ENCODE assay signal across 8 cellular contexts in the genomic region with DNA sequence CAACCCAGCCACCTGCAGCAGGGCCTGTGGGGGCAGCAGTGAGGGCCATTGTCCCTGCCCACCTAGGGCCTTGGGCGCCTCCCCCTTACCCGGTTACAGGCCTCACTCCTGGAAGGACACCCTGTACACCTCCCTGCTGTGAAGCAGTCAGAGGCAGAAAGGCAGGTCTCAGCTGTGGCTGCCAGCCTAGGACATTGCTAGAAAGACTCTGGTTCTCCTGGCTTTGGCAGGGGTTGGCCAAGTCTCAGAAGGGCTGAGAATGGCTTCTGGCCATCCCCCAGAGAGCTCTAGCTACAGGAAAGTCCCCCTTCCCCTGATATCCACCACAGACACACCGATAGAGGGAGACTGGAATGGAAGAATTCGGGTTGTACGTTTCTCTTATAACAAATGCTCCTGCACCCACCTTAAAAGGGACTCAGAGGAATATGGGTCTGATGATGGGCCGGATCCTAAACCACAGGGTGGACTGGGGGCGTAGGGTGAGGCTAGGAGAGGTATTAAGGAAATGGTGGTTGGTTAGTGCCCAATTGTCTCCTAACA.
DNase-seq lines count a peak whose midpoint lies in the region; ATAC-seq and TF ChIP-seq lines count a peak whose summit lies in the region.

No MANE protein-coding gene starts in this region.

- H3K9me3 ChIP-seq in iPS-20b (ENCODE audit: insufficient read depth, low read depth, low read length) (no peaks in the 10 kb centered on the region), tibial artery (no peaks in the 10 kb centered on the region)

- peaks cover 18% of the 10 kb centered on the region for H3K36me3 Mint-ChIP-seq in activated naive CD8-positive, alpha-beta T cell treated with anti-CD3 and anti-CD28 coated beads, Interleukin-2, amount 50 U/mL, for 24 hours (ENCODE audit: low read depth)

- H3K27me3 ChIP-seq in iPS-20b (ENCODE audit: insufficient read depth, low read length), result no peaks in the 10 kb centered on the region
- H3K27me3 ChIP-seq in tibial artery, result no peaks in the 10 kb centered on the region

- peaks cover 1% of the 10 kb centered on the region for H3K27me3 Mint-ChIP-seq in activated naive CD8-positive, alpha-beta T cell treated with anti-CD3 and anti-CD28 coated beads, Interleukin-2, amount 50 U/mL, for 24 hours

- H3K36me3 ChIP-seq in iPS-20b (ENCODE audit: insufficient read depth, low read depth, low read length) (peaks cover 44% of the 10 kb centered on the region), tibial artery (peaks cover 9 to 11% (median 10%) of the 10 kb centered on the region in 3 donors)

- intact Hi-C loops in tibial artery (cut with DNase I; ENCODE audit: low total_unique reads), result loop anchor here (5.0 kb wide), 1 partner anchor 120 kb away; no protein-coding TSS in a partner anchor

- H3K4me1 Mint-ChIP-seq in activated naive CD8-positive, alpha-beta T cell treated with anti-CD3 and anti-CD28 coated beads, Interleukin-2, amount 50 U/mL, for 24 hours, result peaks cover 73% of the 10 kb centered on the region

- H3K4me1 ChIP-seq in iPS-20b (ENCODE audit: insufficient read depth, low read length) (peaks cover 26% of the 10 kb centered on the region), tibial artery (peaks cover 0 to 71% (median 57%) of the 10 kb centered on the region in 4 donors)

- H3K27ac ChIP-seq in iPS-20b (ENCODE audit: low read length) (peak overlapping the region; percentile 97), tibial artery (peak overlapping the region; percentile 93 to 100)

- H3K27ac Mint-ChIP-seq in activated naive CD8-positive, alpha-beta T cell treated with anti-CD3 and anti-CD28 coated beads, Interleukin-2, amount 50 U/mL, for 24 hours, result peak overlapping the region; percentile 90

- H3K9me3 Mint-ChIP-seq in activated naive CD8-positive, alpha-beta T cell treated with anti-CD3 and anti-CD28 coated beads, Interleukin-2, amount 50 U/mL, for 24 hours, result no peaks in the 10 kb centered on the region

- peak overlapping the region; percentile 59 for H3K4me3 Mint-ChIP-seq in activated naive CD8-positive, alpha-beta T cell treated with anti-CD3 and anti-CD28 coated beads, Interleukin-2, amount 50 U/mL, for 24 hours

- peak overlapping the region; percentile 90; the same call in 1 of the 2 replicates for H3K9ac ChIP-seq in iPS-20b (ENCODE audit: low read depth, low read length)

- peak; percentile 41 for DNase-seq in activated CD8-positive, alpha-beta memory T cell treated with anti-CD3 and anti-CD28 coated beads, Interleukin-2, amount 50 U/mL, for 4 hours
- DNase-seq in activated CD8-positive, alpha-beta memory T cell treated with anti-CD3 and anti-CD28 coated beads for 24 hours, result no peak
- peak; percentile 60 for DNase-seq in activated naive CD8-positive, alpha-beta T cell treated with anti-CD3 and anti-CD28 coated beads, Interleukin-2, amount 50 U/mL, for 24 hours
- DNase-seq in tibial artery (peak; percentile 43 to 91), foreskin melanocyte (no peak), NCI-H748 (lab: John Stamatoyannopoulos, UW; ENCODE audit: unreplicated experiment) (no peak), NCI-H226 (no peak)

- TF ChIP-seq CTCF in tibial artery (IDR thresholded peaks at IDR 0.05), result no peak

- peak; percentile 9 for ATAC-seq in activated naive CD8-positive, alpha-beta T cell treated with anti-CD3 and anti-CD28 coated beads, Interleukin-2, amount 50 U/mL, for 24 hours

- H3K4me3 ChIP-seq in iPS-20b (ENCODE audit: low read length) (peak overlapping the region; percentile 83), tibial artery (peak overlapping the region; percentile 90 to 91)

Comparison
In these comparisons a context has a peak if more than half of its experiments do, and no peak if none do; other contexts are left out.
1. DNase-seq: peak in activated CD8-positive, alpha-beta memory T cell treated with anti-CD3 and anti-CD28 coated beads, Interleukin-2, amount 50 U/mL, for 4 hours (single experiment), activated naive CD8-positive, alpha-beta T cell treated with anti-CD3 and anti-CD28 coated beads, Interleukin-2, amount 50 U/mL, for 24 hours (single experiment) and tibial artery (2 of 2); none in activated CD8-positive, alpha-beta memory T cell treated with anti-CD3 and anti-CD28 coated beads for 24 hours (single experiment), foreskin melanocyte (single experiment), NCI-H748 (single experiment) and NCI-H226 (single experiment).